Comparison of ENCODE assay signal across 20 cellular contexts in genomic region chr1:43556772-43557171, GRCh38.
"Had no signal": no experiment of that assay in that cellular context is flagged by ENCODE, and none has a peak within 500 bp of the region (broad histone marks: within the 10 kb centered on the region; RNA-seq: fewer than 3 reads in every experiment).

No MANE protein-coding gene starts in this region.

- H3K27me3 ChIP-seq: brain microvascular endothelial cell, right lobe of liver, tibial artery had no signal

- DNase-seq: activated CD4-positive, alpha-beta T cell treated with anti-CD3 and anti-CD28 coated beads, Interleukin-2, amount 50 U/mL, for 1 hour; activated CD8-positive, alpha-beta memory T cell treated with anti-CD3 and anti-CD28 coated beads for 24 hours; activated naive CD8-positive, alpha-beta T cell treated with anti-CD3 and anti-CD28 coated beads, Interleukin-2, amount 10 ng/mL, durations not matched to agents 7 days and 5 days; anterior cingulate cortex; brain microvascular endothelial cell; left ventricle myocardium inferior; mucosa of descending colon; right lobe of liver; stimulated activated CD4-positive, alpha-beta T cell treated with anti-CD3 and anti-CD28 coated beads, Interleukin-1b, Interleukin-23, amount 100 ng/mL, for 48 hours; stimulated activated naive CD8-positive, alpha-beta T cell treated with anti-CD3 and anti-CD28 coated beads, Interleukin-15, amount 100 ng/mL, for 72 hours; T-cell; T1000; tibial artery had no signal

- H3K27ac Mint-ChIP-seq: activated naive CD8-positive, alpha-beta T cell treated with anti-CD3 and anti-CD28 coated beads, Interleukin-2, amount 10 ng/mL, durations not matched to agents 7 days and 5 days; activated T-helper 1 cell treated with anti-CD3 and anti-CD28 coated beads, Interleukin-12 subunit alpha, Interleukin-12 subunit beta, Interleukin-2, Interleukin-4 antibody, amounts not matched to agents 30 ng/mL and 10 ng/mL and 1 ng/mL, durations not matched to agents 14 hours and 24 hours and 36 hours; dendritic cell treated with granulocyte-macrophage colony-stimulating factor and Interleukin-4, amounts not matched to agents 40 ng/mL and 50 ng/mL, for 4 days; memory B cell; stimulated activated naive CD8-positive, alpha-beta T cell treated with anti-CD3 and anti-CD28 coated beads, Interleukin-15, amount 100 ng/mL, for 72 hours; T-cell had no signal

- ATAC-seq: activated CD4-positive, CD25-positive, alpha-beta regulatory T cell treated with anti-CD3 and anti-CD28 coated beads, Interleukin-2, amount 50 U/mL, for 24 hours; right lobe of liver; stimulated activated naive CD8-positive, alpha-beta T cell treated with anti-CD3 and anti-CD28 coated beads, Interleukin-15, amount 100 ng/mL, for 72 hours; T-cell had no signal

- H3K9me3 Mint-ChIP-seq: activated naive CD8-positive, alpha-beta T cell treated with anti-CD3 and anti-CD28 coated beads, Interleukin-2, amount 10 ng/mL, durations not matched to agents 7 days and 5 days; activated T-helper 1 cell treated with anti-CD3 and anti-CD28 coated beads, Interleukin-12 subunit alpha, Interleukin-12 subunit beta, Interleukin-2, Interleukin-4 antibody, amounts not matched to agents 30 ng/mL and 10 ng/mL and 1 ng/mL, durations not matched to agents 14 hours and 24 hours and 36 hours; dendritic cell treated with granulocyte-macrophage colony-stimulating factor and Interleukin-4, amounts not matched to agents 40 ng/mL and 50 ng/mL, for 4 days; memory B cell; nephron; stimulated activated naive CD8-positive, alpha-beta T cell treated with anti-CD3 and anti-CD28 coated beads, Interleukin-15, amount 100 ng/mL, for 72 hours; T-cell had no signal

- H3K27ac ChIP-seq: brain microvascular endothelial cell, left ventricle myocardium inferior, right lobe of liver, SK-N-MC, tibial artery had no signal

- H3K4me3 ChIP-seq: left ventricle myocardium inferior, mucosa of descending colon, prostate gland, right lobe of liver, SK-N-MC, tibial artery had no signal

- H3K4me1 Mint-ChIP-seq: memory B cell had no signal

- H3K36me3 ChIP-seq: left ventricle myocardium inferior, prostate gland had no signal

- H3K4me3 Mint-ChIP-seq: activated naive CD8-positive, alpha-beta T cell treated with anti-CD3 and anti-CD28 coated beads, Interleukin-2, amount 10 ng/mL, durations not matched to agents 7 days and 5 days; activated T-helper 1 cell treated with anti-CD3 and anti-CD28 coated beads, Interleukin-12 subunit alpha, Interleukin-12 subunit beta, Interleukin-2, Interleukin-4 antibody, amounts not matched to agents 30 ng/mL and 10 ng/mL and 1 ng/mL, durations not matched to agents 14 hours and 24 hours and 36 hours; dendritic cell treated with granulocyte-macrophage colony-stimulating factor and Interleukin-4, amounts not matched to agents 40 ng/mL and 50 ng/mL, for 4 days; memory B cell; nephron; stimulated activated naive CD8-positive, alpha-beta T cell treated with anti-CD3 and anti-CD28 coated beads, Interleukin-15, amount 100 ng/mL, for 72 hours; T-cell had no signal

- H3K36me3 Mint-ChIP-seq: activated naive CD8-positive, alpha-beta T cell treated with anti-CD3 and anti-CD28 coated beads, Interleukin-2, amount 10 ng/mL, durations not matched to agents 7 days and 5 days; memory B cell; T-cell had no signal

- H3K9me3 ChIP-seq: left ventricle myocardium inferior, mucosa of descending colon, prostate gland, right lobe of liver, tibial artery had no signal
